In genomic region chr5:163347671-163348070, GRCh38 we compare ENCODE assay signal across 8 cellular contexts.
DNase-seq lines count a peak whose midpoint lies in the region; ATAC-seq, FAIRE-seq and TF ChIP-seq lines count a peak whose summit lies in the region.

No MANE protein-coding gene starts in this region.

- ATAC-seq in HG03060 (IDR thresholded peaks at IDR 0.05; ENCODE audit: low read depth, unreplicated experiment), result peak; percentile 67

- TF ChIP-seq CTCF in fibroblast of the aortic adventitia (IDR thresholded peaks at IDR 0.05; ENCODE audit: insufficient read depth, low read length) (peak; percentile 84), osteocyte (IDR thresholded peaks at IDR 0.05) (peak; percentile 86)

- H3K4me3 ChIP-seq in fibroblast of the aortic adventitia (ENCODE audit: low read depth, low read length), result no peak overlapping the region

- H3K4me1 Mint-ChIP-seq in osteocyte (ENCODE audit: unreplicated experiment), result no peaks in the 10 kb centered on the region

- H3K4me3 Mint-ChIP-seq in osteocyte (ENCODE audit: unreplicated experiment), result no peak overlapping the region

- H3K9me3 Mint-ChIP-seq in osteocyte (ENCODE audit: unreplicated experiment), result no peaks in the 10 kb centered on the region

- peak; percentile 65 for FAIRE-seq in GM18507 (lab: Jason Lieb, UNC)

- H3K27me3 Mint-ChIP-seq in osteocyte (ENCODE audit: unreplicated experiment), result peaks cover 13% of the 10 kb centered on the region

- H3K27ac Mint-ChIP-seq in osteocyte (ENCODE audit: unreplicated experiment), result no peak overlapping the region

- no peaks in the 10 kb centered on the region for H3K36me3 Mint-ChIP-seq in osteocyte (ENCODE audit: unreplicated experiment)

- DNase-seq in C1 segment of cervical spinal cord (lab: John Stamatoyannopoulos, UW) (peak in 8 of 14 donors; percentile 5 to 44 (median 26)), GM18507 (ENCODE audit: extremely low spot score, insufficient read length, low read depth) (peak; percentile 25), NCI-H774 (lab: John Stamatoyannopoulos, UW) (peak; percentile 10), fibroblast of the aortic adventitia (ENCODE audit: low read depth) (peak; percentile 82), osteocyte (ENCODE audit: extremely low spot score, unreplicated experiment) (no peak), mesenteric fat pad (ENCODE audit: low spot score) (no peak)
- peak; percentile 27 for DNase-seq in activated T-cell treated with anti-CD3 and anti-CD28 coated beads, Interleukin-2, amount 50 U/mL, for 1 hour

Comparison
In these comparisons a context has a peak if more than half of its experiments do, and no peak if none do; other contexts are left out.
1. DNase-seq: peak in C1 segment of cervical spinal cord (8 of 14), GM18507 (single experiment), NCI-H774 (single experiment), activated T-cell treated with anti-CD3 and anti-CD28 coated beads, Interleukin-2, amount 50 U/mL, for 1 hour (single experiment) and fibroblast of the aortic adventitia (single experiment); none in osteocyte (single experiment) and mesenteric fat pad (single experiment).